In genomic region chr21:16587141-16587570, GRCh38 we compare ENCODE assay signal across 8 cellular contexts.
DNase-seq lines count a peak whose midpoint lies in the region; ATAC-seq and TF ChIP-seq lines count a peak whose summit lies in the region.

No MANE protein-coding gene starts in this region.

- H3K79me2 ChIP-seq in GM23248 (ENCODE audit: insufficient read depth) (no peaks in the 10 kb centered on the region), PC-9 (ENCODE audit: low read depth) (no peaks in the 10 kb centered on the region)

- no TSS peak for BruUV-seq in PC-9 (replicated peaks; lab: Mats Ljungman, UMichigan)

- H3K4me2 ChIP-seq in GM23248 (ENCODE audit: unreplicated experiment) (peak overlapping the region; percentile 91), PC-9 (peak overlapping the region; percentile 95)

- H3K9me3 ChIP-seq in GM23248 (ENCODE audit: low read depth) (no peaks in the 10 kb centered on the region), PC-9 (ENCODE audit: insufficient read depth, low read depth) (no peaks in the 10 kb centered on the region)

- H3K4me1 ChIP-seq in GM23248 (ENCODE audit: insufficient read depth) (peaks cover 34% of the 10 kb centered on the region), PC-9 (replicated peaks; ENCODE audit: insufficient read depth) (peaks cover 40% of the 10 kb centered on the region), foreskin keratinocyte (peaks cover 10% of the 10 kb centered on the region)

- TF ChIP-seq CTCF in PC-9 (conservative IDR thresholded peaks at IDR 0.05) (no peak), foreskin keratinocyte (conservative IDR thresholded peaks at IDR 0.05) (no peak)

- H2AFZ ChIP-seq in GM23248 (peak overlapping the region; percentile 72), PC-9 (peak overlapping the region; percentile 93)

- POLR2A ChIA-PET in PC-9 (lab: Charles Lee; ENCODE audit: unreplicated experiment): no interaction called here

- H3K27me3 ChIP-seq in GM23248 (replicated peaks; ENCODE audit: insufficient read depth) (no peaks in the 10 kb centered on the region), PC-9 (ENCODE audit: insufficient read depth, low read depth) (no peaks in the 10 kb centered on the region), foreskin keratinocyte (no peaks in the 10 kb centered on the region)

- intact Hi-C loops in PC-9 (cut with micrococcal nuclease; ENCODE audit: unreplicated experiment) (loop anchor here (2.0 to 10.0 kb wide), 3 partner anchors 16 to 458 kb away; no protein-coding TSS in a partner anchor), sciatic nerve (cut with DNase I) (no loop called here)

- H4K20me1 ChIP-seq in GM23248 (ENCODE audit: insufficient read depth): no peaks in the 10 kb centered on the region
- no peaks in the 10 kb centered on the region for H4K20me1 ChIP-seq in PC-9 (ENCODE audit: insufficient read depth)

- peak overlapping the region; percentile 80 for H3K4me3 ChIP-seq in GM23248
- H3K4me3 ChIP-seq in PC-9: peak overlapping the region; percentile 49

- ATAC-seq in foreskin keratinocyte: peak; percentile 57
- ATAC-seq in sciatic nerve: peak; percentile 55

- H3K9me2 ChIP-seq in GM23248 (ENCODE audit: insufficient read depth): no peaks in the 10 kb centered on the region
- H3K9me2 ChIP-seq in PC-9 (ENCODE audit: insufficient read depth): no peaks in the 10 kb centered on the region

- in situ Hi-C loops in GM23248 (cut with MboI): loop anchor here (25.0 kb wide), 1 partner anchor 500 kb away; no protein-coding TSS in a partner anchor

- WGBS in GM23248 (ENCODE audit: low coverage in 1 of 2, low lambda C conversion rate in 2 of 2, missing lambda C conversion rate in 2 of 2), 2 experiments: 19 to 23% methylated on average over 5 of the region's 5 CpGs

- CTCF ChIA-PET in PC-9 (lab: Charles Lee): no interaction called here

- H3K27ac ChIP-seq in GM23248: peak overlapping the region; percentile 85
- H3K27ac ChIP-seq in PC-9: peak overlapping the region; percentile 90
- H3K27ac ChIP-seq in foreskin keratinocyte: peak overlapping the region; percentile 6

- H3F3A ChIP-seq in GM23248 (ENCODE audit: insufficient read depth) (peaks cover 25% of the 10 kb centered on the region), PC-9 (ENCODE audit: insufficient read depth, low read depth) (peaks cover 31% of the 10 kb centered on the region)

- peak; percentile 80 for DNase-seq in GM23248
- peak; percentile 39 to 83 for DNase-seq in PC-9
- DNase-seq in foreskin keratinocyte: peak; percentile 69 to 81
- no peak for DNase-seq in sciatic nerve (ENCODE audit: low spot score)
- no peak for DNase-seq in kidney glomerular epithelial cell (lab: John Stamatoyannopoulos, UW)
- no peak for DNase-seq in SHP77 treated with DMSO at 0.1 percent for 48 hours (lab: John Stamatoyannopoulos, UW)
- DNase-seq in NCI-H128 (lab: John Stamatoyannopoulos, UW; ENCODE audit: unreplicated experiment): no peak
- no peak for DNase-seq in dedifferentiated amniotic fluid mesenchymal stem cell (ENCODE audit: extremely low spot score)

- peak overlapping the region; percentile 62 for H3K9ac ChIP-seq in GM23248

- no peaks in the 10 kb centered on the region for H3K36me3 ChIP-seq in GM23248 (ENCODE audit: low read depth)
- H3K36me3 ChIP-seq in PC-9 (ENCODE audit: low read depth): no peaks in the 10 kb centered on the region

Comparison
In these comparisons a context has a peak if more than half of its experiments do, and no peak if none do; other contexts are left out.
1. DNase-seq: peak in GM23248 (single experiment), PC-9 (2 of 2) and foreskin keratinocyte (2 of 2); none in sciatic nerve (single experiment), kidney glomerular epithelial cell (single experiment), SHP77 treated with DMSO at 0.1 percent for 48 hours (single experiment), NCI-H128 (single experiment) and dedifferentiated amniotic fluid mesenchymal stem cell (single experiment).
2. H3K27ac ChIP-seq: peak in every context shown above with its lines; median percentile 90 in PC-9; 85 in GM23248; 6 in foreskin keratinocyte.